1 cellular context compared by ENCODE assay signal in genomic region chr5:150642567-150642927, GRCh38.
TF ChIP-seq lines count a peak whose summit lies in the region.

No MANE protein-coding gene starts in this region.

TF ChIP-seq in H1, 55 proteins besides CTCF, POLR2A, EP300 and RAD21:
- no peak for TF ChIP-seq BACH1 (IDR thresholded peaks at IDR 0.05; ENCODE audit: low read length)
- no peak for TF ChIP-seq TAF7 (optimal IDR thresholded peaks at IDR 0.05; ENCODE audit: borderline replicate concordance, low read depth, low read length)
- TF ChIP-seq SRF (IDR thresholded peaks at IDR 0.05; ENCODE audit: low read depth, low read length) = no peak
- no peak for TF ChIP-seq SP4 (IDR thresholded peaks at IDR 0.05; ENCODE audit: low read length)
- TF ChIP-seq JUND (IDR thresholded peaks at IDR 0.05; ENCODE audit: low read length) = no peak
- TF ChIP-seq ASH2L (IDR thresholded peaks at IDR 0.05; ENCODE audit: low read length) = no peak
- no peak for TF ChIP-seq SAP30 (IDR thresholded peaks at IDR 0.05; ENCODE audit: insufficient read depth, insufficient replicate concordance, low read length)
- TF ChIP-seq SIRT6 (IDR thresholded peaks at IDR 0.05; ENCODE audit: low read length) = no peak
- no peak for TF ChIP-seq CHD7 (IDR thresholded peaks at IDR 0.05; ENCODE audit: insufficient replicate concordance, low read length)
- TF ChIP-seq CBX8 (IDR thresholded peaks at IDR 0.05; ENCODE audit: borderline replicate concordance, low read depth, low read length) = no peak
